ENCODE assay signal across 17 cellular contexts in the genomic region with DNA sequence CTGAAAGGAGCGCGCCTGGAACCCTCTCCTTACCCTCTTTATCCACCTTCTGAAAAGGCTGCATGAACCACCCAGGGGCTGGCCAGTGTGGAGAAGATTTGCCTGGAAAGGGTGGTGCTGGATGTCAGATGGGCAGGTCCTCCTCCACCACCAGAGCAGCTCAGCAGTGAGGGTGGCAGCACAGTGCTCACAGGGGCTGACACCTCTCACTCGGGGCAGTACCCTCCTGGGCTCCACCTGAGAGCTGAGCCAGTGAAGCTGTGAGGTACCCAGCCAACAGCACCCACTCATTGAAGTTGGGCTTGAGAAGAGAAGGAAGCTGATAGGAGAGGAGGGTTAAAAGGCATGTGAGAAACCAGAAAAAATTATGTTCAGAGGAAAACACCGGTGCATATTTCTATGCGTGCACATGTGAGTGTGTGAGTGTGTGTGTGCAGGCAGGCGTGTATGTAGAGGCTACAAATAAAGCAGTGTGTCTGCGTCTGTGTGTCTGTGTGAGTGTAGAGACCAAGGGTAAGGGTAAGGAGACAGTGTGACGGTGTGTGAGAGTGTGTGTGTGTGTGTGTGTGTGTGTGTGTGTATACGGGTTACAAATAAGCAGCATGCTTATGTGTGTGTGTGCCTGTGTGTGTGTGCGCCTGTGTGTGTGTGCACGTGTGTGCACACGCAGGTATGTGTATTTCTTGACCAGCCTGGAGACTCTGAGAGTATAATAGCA. TPM values are rescaled to one million over a fixed set of nuclear protein-coding genes. Genes with fewer than 3 reads are reported as not detected.
DNase-seq lines count a peak whose midpoint lies in the region; ATAC-seq and TF ChIP-seq lines count a peak whose summit lies in the region.
"Had no signal": no experiment of that assay in that cellular context is flagged by ENCODE, and none has a peak within 500 bp of the region (broad histone marks: within the 10 kb centered on the region; RNA-seq: fewer than 3 reads in every experiment).

No MANE protein-coding gene starts in this region.

- no peak for TF ChIP-seq EP300 in stomach (IDR thresholded peaks at IDR 0.05)

- H3K27ac ChIP-seq in left lung (no peak overlapping the region), stomach (peak overlapping the region in 3 of 5 donors; percentile 39 to 60 (median 49))
- H3K27ac ChIP-seq: spleen had no signal

- no peaks in the 10 kb centered on the region for H3K27me3 ChIP-seq in left lung
- H3K27me3 ChIP-seq in stomach: no peaks in the 10 kb centered on the region
- H3K27me3 ChIP-seq: spleen had no signal

- no peak overlapping the region for H3K27ac Mint-ChIP-seq in activated CD4-positive, alpha-beta T cell treated with anti-CD3 and anti-CD28 coated beads, Interleukin-2, amount 10 ng/mL, durations not matched to agents 24 days and 14 days
- H3K27ac Mint-ChIP-seq in T-helper 17 cell: peak overlapping the region; percentile 47
- H3K27ac Mint-ChIP-seq: activated naive CD8-positive, alpha-beta T cell had no signal

- H3K4me1 ChIP-seq in left lung: peaks cover 0 to 4% of the 10 kb centered on the region in 2 donors
- peaks cover 0 to 18% (median 0%) of the 10 kb centered on the region in 4 donors for H3K4me1 ChIP-seq in stomach

- H3K27me3 Mint-ChIP-seq in activated CD4-positive, alpha-beta T cell treated with anti-CD3 and anti-CD28 coated beads, Interleukin-2, amount 10 ng/mL, durations not matched to agents 24 days and 14 days: no peaks in the 10 kb centered on the region
- H3K27me3 Mint-ChIP-seq in T-helper 17 cell: no peaks in the 10 kb centered on the region
- H3K27me3 Mint-ChIP-seq: activated naive CD8-positive, alpha-beta T cell; central memory CD8-positive, alpha-beta T cell had no signal

- peaks cover 11% of the 10 kb centered on the region for H3K4me1 Mint-ChIP-seq in activated CD4-positive, alpha-beta T cell treated with anti-CD3 and anti-CD28 coated beads, Interleukin-2, amount 10 ng/mL, durations not matched to agents 24 days and 14 days
- peaks cover 4% of the 10 kb centered on the region for H3K4me1 Mint-ChIP-seq in T-helper 17 cell
- H3K4me1 Mint-ChIP-seq: central memory CD8-positive, alpha-beta T cell had no signal

- H3K4me3 Mint-ChIP-seq in activated CD4-positive, alpha-beta T cell treated with anti-CD3 and anti-CD28 coated beads, Interleukin-2, amount 10 ng/mL, durations not matched to agents 24 days and 14 days: no peak overlapping the region
- no peak overlapping the region for H3K4me3 Mint-ChIP-seq in T-helper 17 cell
- H3K4me3 Mint-ChIP-seq: activated naive CD8-positive, alpha-beta T cell; central memory CD8-positive, alpha-beta T cell had no signal

- no peak overlapping the region for H3K4me3 ChIP-seq in left lung
- no peak overlapping the region for H3K4me3 ChIP-seq in stomach
- H3K4me3 ChIP-seq: spleen had no signal

- WGBS in stomach, 5 donors: 83 to 91% (median 88%) methylated on average over 12 of the region's 12 CpGs

- H3K9me3 ChIP-seq in T-helper 17 cell (ENCODE audit: control insufficient read depth, low read length, poor library complexity, severe bottlenecking) (no peaks in the 10 kb centered on the region), left lung (no peaks in the 10 kb centered on the region), stomach (no peaks in the 10 kb centered on the region)
- H3K9me3 ChIP-seq: spleen had no signal

- no peak for ATAC-seq in T-helper 17 cell
- peak; percentile 22 for ATAC-seq in left lung
- no peak for ATAC-seq in GM18511 (IDR thresholded peaks at IDR 0.05; ENCODE audit: unreplicated experiment)

- no peak for TF ChIP-seq POLR2A in stomach (IDR thresholded peaks at IDR 0.05)

- DNase-seq in activated CD4-positive, alpha-beta T cell treated with anti-CD3 and anti-CD28 coated beads, Interleukin-2, amount 10 ng/mL, durations not matched to agents 24 days and 14 days: peak; percentile 56
- no peak for DNase-seq in activated CD4-positive, alpha-beta T cell treated with anti-CD3 and anti-CD28 coated beads, Interleukin-2, amount 50 U/mL, for 4 hours
- DNase-seq in T-helper 17 cell: no peak
- no peak for DNase-seq in left lung
- DNase-seq in stomach: no peak
- DNase-seq in GM03348 (ENCODE audit: low spot score): no peak
- no peak for DNase-seq in Kasumi-1 (lab: John Stamatoyannopoulos, UW)
- DNase-seq: islet precursor cell, NCI-H1694 treated with DMSO at 0.1 percent for 48 hours, spleen had no signal

- H3K36me3 Mint-ChIP-seq in activated CD4-positive, alpha-beta T cell treated with anti-CD3 and anti-CD28 coated beads, Interleukin-2, amount 10 ng/mL, durations not matched to agents 24 days and 14 days (ENCODE audit: low read depth): no peaks in the 10 kb centered on the region
- H3K36me3 Mint-ChIP-seq in T-helper 17 cell (ENCODE audit: low read depth): no peaks in the 10 kb centered on the region
- H3K36me3 Mint-ChIP-seq: activated naive CD8-positive, alpha-beta T cell had no signal

- TF ChIP-seq CTCF in left lung (IDR thresholded peaks at IDR 0.05): no peak
- TF ChIP-seq CTCF in stomach (IDR thresholded peaks at IDR 0.05): no peak

- H3K9me3 Mint-ChIP-seq in activated CD4-positive, alpha-beta T cell treated with anti-CD3 and anti-CD28 coated beads, Interleukin-2, amount 10 ng/mL, durations not matched to agents 24 days and 14 days: no peaks in the 10 kb centered on the region
- H3K9me3 Mint-ChIP-seq: central memory CD8-positive, alpha-beta T cell had no signal

- H3K36me3 ChIP-seq in left lung: no peaks in the 10 kb centered on the region
- no peaks in the 10 kb centered on the region for H3K36me3 ChIP-seq in stomach
- H3K36me3 ChIP-seq: spleen had no signal

- intact Hi-C loops in activated CD4-positive, alpha-beta T cell treated with anti-CD3 and anti-CD28 coated beads, Interleukin-2, amount 10 ng/mL, durations not matched to agents 24 days and 14 days (cut with micrococcal nuclease): no loop called here
- intact Hi-C loops in left lung (cut with DNase I): no loop called here
- intact Hi-C loops in stomach (cut with DNase I; ENCODE audit: low total_unique reads): no loop called here

RNA-seq across cellular contexts. Expression of a gene that starts 40.8 kb away (rescaled TPM):
- total RNA-seq in activated CD4-positive, alpha-beta T cell treated with anti-CD3 and anti-CD28 coated beads, Interleukin-2, amount 10 ng/mL, durations not matched to agents 24 days and 14 days: not detected in 2 replicates
- not detected for total RNA-seq in T-helper 17 cell
- not detected for total RNA-seq in left lung
- total RNA-seq in stomach: not detected
- polyA plus RNA-seq in stomach: not detected
- total RNA-seq: mucosa of gallbladder, NCI-H460, SK-MEL-5, spleen, subcutaneous adipose tissue had no signal
- polyA plus RNA-seq: spleen had no signal

Comparison
In these comparisons a context has a peak if more than half of its experiments do, and no peak if none do; other contexts are left out.
1. H3K27ac ChIP-seq: peak in stomach (3 of 5); none in left lung (0 of 2).